ENCODE assay signal across 8 cellular contexts in the genomic region with DNA sequence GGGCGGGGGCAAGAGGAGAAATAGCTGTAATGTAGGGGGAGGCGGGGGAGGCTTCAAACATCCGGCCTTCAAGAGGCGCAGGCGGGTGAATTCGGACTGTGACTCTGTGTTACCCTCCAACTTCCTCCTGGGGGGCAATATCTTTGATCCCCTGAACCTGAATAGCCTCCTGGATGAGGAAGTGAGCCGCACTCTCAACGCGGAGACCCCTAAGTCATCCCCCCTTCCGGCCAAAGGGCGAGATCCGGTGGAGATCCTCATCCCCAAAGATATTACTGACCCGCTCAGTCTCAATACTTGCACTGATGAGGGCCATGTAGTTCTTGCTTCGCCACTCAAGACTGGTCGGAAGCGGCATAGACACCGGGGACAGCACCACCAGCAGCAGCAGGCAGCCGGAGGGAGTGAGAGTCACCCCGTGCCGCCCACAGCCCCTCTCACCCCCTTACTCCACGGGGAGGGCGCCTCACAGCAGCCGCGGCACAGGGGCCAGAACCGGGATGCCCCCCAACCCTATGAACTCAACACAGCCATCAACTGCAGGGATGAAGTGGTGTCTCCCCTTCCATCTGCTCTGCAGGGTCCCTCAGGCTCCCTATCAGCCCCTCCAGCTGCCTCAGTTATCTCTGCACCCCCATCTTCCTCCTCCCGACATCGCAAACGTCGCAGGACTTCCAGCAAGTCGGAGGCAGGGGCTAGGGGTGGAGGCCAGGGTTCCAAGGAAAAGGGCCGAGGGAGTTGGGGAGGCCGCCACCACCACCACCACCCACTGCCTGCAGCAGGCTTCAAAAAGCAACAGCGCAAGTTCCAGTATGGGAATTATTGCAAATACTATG.
DNase-seq lines count a peak whose midpoint lies in the region; TF ChIP-seq lines count a peak whose summit lies in the region.

No MANE protein-coding gene starts in this region.

- H3K4me3 ChIP-seq in OCI-LY3 (ENCODE audit: low read length) (peak overlapping the region; percentile 86), astrocyte of the cerebellum (ENCODE audit: low read depth, low read length) (peak overlapping the region; percentile 65)

- H3K79me2 ChIP-seq in OCI-LY3 (ENCODE audit: low read length): peaks cover 62% of the 10 kb centered on the region

- no peak overlapping the region for H2AFZ ChIP-seq in OCI-LY3 (ENCODE audit: low read depth, low read length)

- DNase-seq in astrocyte of the cerebellum (ENCODE audit: low read depth) (no peak), islet precursor cell (peak; percentile 61), NCI-H1092 treated with DMSO at 0.1 percent for 48 hours (lab: John Stamatoyannopoulos, UW) (no peak), HuH-7 (ENCODE audit: low spot score) (no peak), NCI-H774 (lab: John Stamatoyannopoulos, UW) (no peak)
- DNase-seq in stimulated activated CD4-positive, alpha-beta T cell treated with anti-CD3 and anti-CD28 coated beads, Interleukin-4, amount 100 ng/mL, for 1 hour: peak; percentile 57

- H3K4me2 ChIP-seq in OCI-LY3 (ENCODE audit: low read length): peak overlapping the region; percentile 82

- peaks cover 42% of the 10 kb centered on the region for H3K36me3 ChIP-seq in OCI-LY3 (replicated peaks; ENCODE audit: low read depth, low read length)

- peaks cover 48% of the 10 kb centered on the region for H3K4me1 ChIP-seq in OCI-LY3 (ENCODE audit: low read length)

- in situ Hi-C loops in astrocyte of the cerebellum (cut with HindIII; ENCODE audit: low sequenced_read_pairs): no loop called here

- peaks cover 26% of the 10 kb centered on the region for H4K20me1 ChIP-seq in OCI-LY3 (ENCODE audit: insufficient read depth, low read length)

- H3K27ac ChIP-seq in OCI-LY3 (ENCODE audit: low read length): peak overlapping the region; percentile 96

- peak overlapping the region; percentile 99 for H3K9ac ChIP-seq in OCI-LY3 (ENCODE audit: low read length)

- no peaks in the 10 kb centered on the region for H3K27me3 ChIP-seq in OCI-LY3 (ENCODE audit: low read depth, low read length)

- TF ChIP-seq POLR2A in GM18526 (IDR thresholded peaks at IDR 0.05; ENCODE audit: extremely low read depth, insufficient read length): peak; percentile 0

- no peak for TF ChIP-seq CTCF in OCI-LY3 (IDR thresholded peaks at IDR 0.05; ENCODE audit: low read depth, low read length)
- no peak for TF ChIP-seq CTCF in astrocyte of the cerebellum (IDR thresholded peaks at IDR 0.05; ENCODE audit: low read depth, low read length, missing control alignments)

- no peaks in the 10 kb centered on the region for H3K9me3 ChIP-seq in OCI-LY3 (ENCODE audit: insufficient read depth, low read length)

Comparison
In these comparisons a context has a peak if more than half of its experiments do, and no peak if none do; other contexts are left out.
1. DNase-seq: peak in islet precursor cell (single experiment) and stimulated activated CD4-positive, alpha-beta T cell treated with anti-CD3 and anti-CD28 coated beads, Interleukin-4, amount 100 ng/mL, for 1 hour (single experiment); none in astrocyte of the cerebellum (single experiment), NCI-H1092 treated with DMSO at 0.1 percent for 48 hours (single experiment), HuH-7 (single experiment) and NCI-H774 (single experiment).